29 cellular contexts compared by ENCODE assay signal in the genomic region with DNA sequence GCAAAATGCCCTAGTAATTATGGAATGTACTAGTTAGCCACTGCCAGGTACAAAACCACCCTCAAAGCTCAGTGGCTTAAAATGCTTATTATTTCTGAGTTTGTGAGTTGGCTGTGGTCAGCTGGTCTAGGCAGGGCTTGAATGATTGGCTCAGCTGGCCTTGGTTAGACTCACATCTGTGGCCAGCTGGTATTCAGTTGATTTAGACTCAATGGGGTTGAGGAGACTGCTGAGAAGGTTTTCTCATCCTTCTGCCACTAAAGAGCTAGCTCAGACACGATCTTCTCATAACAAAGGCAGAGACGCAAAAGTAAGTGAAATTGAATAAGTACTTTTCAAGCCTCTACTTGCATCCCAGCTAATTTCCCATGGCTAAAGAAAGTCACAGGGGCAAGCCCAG. TPM values are rescaled to one million over a fixed set of nuclear protein-coding genes. Genes with fewer than 3 reads are reported as not detected.
"Had no signal": no experiment of that assay in that cellular context is flagged by ENCODE, and none has a peak within 500 bp of the region (broad histone marks: within the 10 kb centered on the region; RNA-seq: fewer than 3 reads in every experiment).

No MANE protein-coding gene starts in this region.

- H3K27ac ChIP-seq: cardiac muscle cell, esophagus muscularis mucosa, gastroesophageal sphincter, neural progenitor cell, sigmoid colon, transverse colon, uterus had no signal

- H3K36me3 ChIP-seq: cardiac muscle cell, esophagus muscularis mucosa, gastroesophageal sphincter, neural progenitor cell, sigmoid colon, transverse colon, uterus had no signal

- H3K4me3 ChIP-seq: cardiac muscle cell, esophagus muscularis mucosa, gastroesophageal sphincter, neural progenitor cell, sigmoid colon, transverse colon, uterus had no signal

- H3K27me3 ChIP-seq: cardiac muscle cell, esophagus muscularis mucosa, gastroesophageal sphincter, neural progenitor cell, sigmoid colon, transverse colon, uterus had no signal

- H2AFZ ChIP-seq: neural progenitor cell had no signal

- H3K9ac ChIP-seq: neural progenitor cell had no signal

- ATAC-seq: activated T-cell treated with anti-CD3 and anti-CD28 coated beads, Interleukin-2, amount 50 U/mL, for 4 hours; gastroesophageal sphincter; left cardiac atrium; naive thymus-derived CD8-positive, alpha-beta T cell; stimulated activated naive B cell treated with anti-CD40 and anti-IgM and Interleukin-4, amounts not matched to agents 10 μg/mL and 1 μg/mL and 100 μg/mL, for 72 hours had no signal

- DNase-seq: activated CD4-positive, alpha-beta T cell treated with anti-CD3 and anti-CD28 coated beads for 4 hours; activated CD4-positive, alpha-beta T cell treated with anti-CD3 and anti-CD28 coated beads, Interleukin-2, amount 50 U/mL, for 48 hours; activated CD4-positive, CD25-positive, alpha-beta regulatory T cell; activated CD8-positive, alpha-beta memory T cell treated with anti-CD3 and anti-CD28 coated beads, Interleukin-2, amount 50 U/mL, for 48 hours; activated naive CD4-positive, alpha-beta T cell; activated T-cell treated with anti-CD3 and anti-CD28 coated beads, Interleukin-2, amount 50 U/mL, for 4 hours; amniotic stem cell; effector CD8-positive, alpha-beta T cell; head of caudate nucleus; hypothalamus; left cardiac atrium; mesenchymal stem cell; naive thymus-derived CD8-positive, alpha-beta T cell; sigmoid colon; stimulated activated CD4-positive, alpha-beta T cell treated with anti-CD3 and anti-CD28 coated beads, Interleukin-2, amount 100 ng/mL, for 48 hours; stimulated activated CD8-positive, alpha-beta memory T cell treated with anti-CD3 and anti-CD28 coated beads, Interleukin-4, amount 100 ng/mL, for 48 hours; stimulated activated naive B cell treated with anti-CD40 and anti-IgM and Interleukin-4, amounts not matched to agents 10 μg/mL and 1 μg/mL and 100 μg/mL, for 72 hours; T1000; transverse colon; uterus had no signal

- H3K4me1 ChIP-seq: esophagus muscularis mucosa, gastroesophageal sphincter, neural progenitor cell, sigmoid colon, transverse colon, uterus had no signal

- H3K9me3 ChIP-seq: gastroesophageal sphincter, sigmoid colon, transverse colon, uterus had no signal

- H3K4me2 ChIP-seq: neural progenitor cell had no signal

RNA-seq across cellular contexts. Expression of a gene that starts 57.1 kb away (rescaled TPM):
- total RNA-seq: activated CD8-positive, alpha-beta memory T cell treated with anti-CD3 and anti-CD28 coated beads for 36 hours; activated T-cell treated with anti-CD3 and anti-CD28 coated beads, Interleukin-2, amount 50 U/mL, for 4 hours; cardiac muscle cell; naive thymus-derived CD8-positive, alpha-beta T cell; osteoblast; posterior vena cava; sigmoid colon; T-helper 1 cell treated with Interleukin-12 subunit alpha and Interleukin-12 subunit beta and Interleukin-4 antibody, amounts not matched to agents 30 ng/mL and 1 ng/mL, for 36 hours; temporal lobe; uterus had no signal
